ENCODE assay signal across 8 cellular contexts in genomic region chr20:34363062-34364012, GRCh38. TPM values are rescaled to one million over a fixed set of nuclear protein-coding genes. Genes with fewer than 3 reads are reported as not detected.
DNase-seq lines count a peak whose midpoint lies in the region; ATAC-seq and TF ChIP-seq lines count a peak whose summit lies in the region.

Gene ITCH, plus strand, starts transcription at chr20:34363273. Its CDS starts 30,539 bp downstream, at chr20:34393812.

- peak; percentile 78 for DNase-seq in DMS153 treated with DMSO at 0.1 percent for 48 hours (lab: John Stamatoyannopoulos, UW; ENCODE audit: unreplicated experiment)
- peak; percentile 89 for DNase-seq in KBM-7
- peak; percentile 86 for DNase-seq in activated T-cell treated with anti-CD3 and anti-CD28 coated beads, Interleukin-2, amount 50 U/mL, for 4 hours
- peak; percentile 88 to 89 for DNase-seq in stimulated activated CD8-positive, alpha-beta memory T cell treated with anti-CD3 and anti-CD28 coated beads, Interleukin-7, amount 100 ng/mL, for 4 hours (ENCODE audit: low read depth in 2 of 2)

- H3K4me1 Mint-ChIP-seq in activated T-cell treated with anti-CD3 and anti-CD28 coated beads, Interleukin-2, amount 50 U/mL, for 4 hours (ENCODE audit: low read depth) = peaks cover 37% of the 10 kb centered on the region

- no peaks in the 10 kb centered on the region for H3K36me3 ChIP-seq in muscle layer of duodenum (ENCODE audit: control insufficient read depth in 1 of 2, insufficient read depth in 2 of 2, low read length in 2 of 2)

- H3K27me3 Mint-ChIP-seq in activated T-cell treated with anti-CD3 and anti-CD28 coated beads, Interleukin-2, amount 50 U/mL, for 4 hours (ENCODE audit: low read depth) = no peaks in the 10 kb centered on the region

- peak within 1 kb of the TSS; percentile 97 for H3K4me3 Mint-ChIP-seq in activated T-cell treated with anti-CD3 and anti-CD28 coated beads, Interleukin-2, amount 50 U/mL, for 4 hours

- peak within 1 kb of the TSS; percentile 61 for H3K27ac ChIP-seq in muscle layer of duodenum (ENCODE audit: low read length)

- peak within 1 kb of the TSS; percentile 88 to 96 for H3K4me3 ChIP-seq in muscle layer of duodenum (ENCODE audit: low read depth in 1 of 2, low read length in 2 of 2)

- ATAC-seq in GM21717 (IDR thresholded peaks at IDR 0.05; ENCODE audit: unreplicated experiment) = peak; percentile 78
- ATAC-seq in activated T-cell treated with anti-CD3 and anti-CD28 coated beads, Interleukin-2, amount 50 U/mL, for 4 hours = peak; percentile 99 to 100
- peak; percentile 94 for ATAC-seq in esophagus mucosa

- peaks cover 13 to 38% of the 10 kb centered on the region in 2 donors for H3K4me1 ChIP-seq in muscle layer of duodenum (ENCODE audit: control insufficient read depth in 1 of 2, insufficient read depth in 2 of 2, low read length in 2 of 2)

- peaks cover 12% of the 10 kb centered on the region for H3K36me3 Mint-ChIP-seq in activated T-cell treated with anti-CD3 and anti-CD28 coated beads, Interleukin-2, amount 50 U/mL, for 4 hours (ENCODE audit: insufficient read depth)

- no peaks in the 10 kb centered on the region for H3K9me3 ChIP-seq in muscle layer of duodenum (ENCODE audit: control insufficient read depth in 1 of 2, low read length in 2 of 2)

- in situ Hi-C loops in KBM-7 (cut with MboI; ENCODE audit: low pct_unique_long_range_greater_than_20kb, low sequenced_read_pairs) = no loop called here

- H3K27me3 ChIP-seq in muscle layer of duodenum (ENCODE audit: low read depth, low read length) = no peaks in the 10 kb centered on the region

- H3K9me3 Mint-ChIP-seq in activated T-cell treated with anti-CD3 and anti-CD28 coated beads, Interleukin-2, amount 50 U/mL, for 4 hours = no peaks in the 10 kb centered on the region

TF ChIP-seq in PFSK-1, 5 proteins besides CTCF, POLR2A, EP300 and RAD21:
- TF ChIP-seq SIN3A (IDR thresholded peaks at IDR 0.05; ENCODE audit: borderline replicate concordance, insufficient read depth, low read length) (no peak), REST (IDR thresholded peaks at IDR 0.05; ENCODE audit: insufficient read depth in 1 of 2, low read depth in 2 of 2, low read length in 2 of 2) (no peak), POLR2AphosphoS5 (IDR thresholded peaks at IDR 0.05; ENCODE audit: low read depth, low read length) (peak; percentile 97), TAF1 (IDR thresholded peaks at IDR 0.05; ENCODE audit: borderline replicate concordance, insufficient read depth, low read length) (peak; percentile 85; the same call in 1 of the 2 replicates), FOXP2 (optimal IDR thresholded peaks at IDR 0.05; ENCODE audit: borderline replicate concordance, extremely low read depth, extremely low read length, insufficient read depth) (peak; percentile 34)

RNA-seq across cellular contexts. Expression of gene ITCH, which starts in this region (rescaled TPM):
- 17.8 TPM for polyA plus RNA-seq in PFSK-1 (2012; ENCODE audit: insufficient read length, low read depth)
- total RNA-seq in activated T-cell treated with anti-CD3 and anti-CD28 coated beads, Interleukin-2, amount 50 U/mL, for 4 hours = 10 to 100 TPM; 41.6 to 45.6 (median 45.1) TPM
- total RNA-seq in esophagus mucosa = 57.5 TPM

Comparison
In these comparisons a context has a peak if more than half of its experiments do, and no peak if none do; other contexts are left out.
1. Peak in every context shown above with its lines: DNase-seq, ATAC-seq, H3K4me3 ChIP-seq and H3K27ac ChIP-seq.